10 cellular contexts compared by ENCODE assay signal in the genomic region with DNA sequence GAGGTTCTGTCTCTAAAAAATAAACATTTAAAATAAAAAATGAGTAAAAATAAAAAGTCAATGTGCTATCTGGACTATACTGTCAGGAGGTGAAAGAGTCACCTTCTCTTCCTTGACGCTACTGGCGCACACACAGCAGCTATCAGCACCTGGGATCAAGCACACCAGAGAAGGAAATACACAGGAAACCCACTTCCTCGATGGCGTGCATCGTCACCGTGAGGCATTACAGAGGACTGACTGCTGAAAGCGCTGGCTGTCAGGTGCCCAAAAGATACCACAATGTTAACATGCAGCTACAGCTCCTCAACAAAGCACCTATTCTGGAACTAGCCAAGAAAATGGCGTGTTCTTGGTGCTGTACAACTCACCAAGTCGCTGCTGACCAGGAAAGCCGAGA. TPM values are rescaled to one million over a fixed set of nuclear protein-coding genes. Genes with fewer than 3 reads are reported as not detected.
DNase-seq lines count a peak whose midpoint lies in the region; ATAC-seq and TF ChIP-seq lines count a peak whose summit lies in the region.
"Had no signal": no experiment of that assay in that cellular context is flagged by ENCODE, and none has a peak within 500 bp of the region (broad histone marks: within the 10 kb centered on the region; RNA-seq: fewer than 3 reads in every experiment).

No MANE protein-coding gene starts in this region.

- peak overlapping the region in 2 of 3 experiments; percentile 27 to 50 for H3K4me3 Mint-ChIP-seq in nephron

- DNase-seq in left cardiac atrium (no peak), cardiac septum (ENCODE audit: low spot score) (no peak), upper lobe of right lung (no peak), GM23248 (no peak)
- peak; percentile 73 for DNase-seq in activated naive CD4-positive, alpha-beta T cell treated with Interleukin-2 at 50 U/mL for 16 hours
- DNase-seq: NCI-H2107, WERI-Rb-1 had no signal

- H3K27ac ChIP-seq in upper lobe of right lung, result peak overlapping the region; percentile 52
- no peak overlapping the region for H3K27ac ChIP-seq in GM23248
- H3K27ac ChIP-seq: WERI-Rb-1 had no signal

- H3K4me3 ChIP-seq in upper lobe of right lung (no peak overlapping the region), GM23248 (no peak overlapping the region)

- no peak overlapping the region for H2AFZ ChIP-seq in GM23248

- peaks cover 95% of the 10 kb centered on the region for H3K79me2 ChIP-seq in GM23248 (ENCODE audit: insufficient read depth)

- H3K9me3 ChIP-seq in upper lobe of right lung, result no peaks in the 10 kb centered on the region
- H3K9me3 ChIP-seq in GM23248 (ENCODE audit: low read depth), result no peaks in the 10 kb centered on the region

- H3K27me3 ChIP-seq in upper lobe of right lung (no peaks in the 10 kb centered on the region), GM23248 (replicated peaks; ENCODE audit: insufficient read depth) (no peaks in the 10 kb centered on the region)

- in situ Hi-C loops in GM23248 (cut with MboI), result no loop called here

- peaks cover 56% of the 10 kb centered on the region for H3K36me3 Mint-ChIP-seq in nephron (ENCODE audit: low read depth)

- H3K9me3 Mint-ChIP-seq in nephron, result no peaks in the 10 kb centered on the region

- H3K9me2 ChIP-seq in GM23248 (ENCODE audit: insufficient read depth), result no peaks in the 10 kb centered on the region

- H4K20me1 ChIP-seq in GM23248 (ENCODE audit: insufficient read depth), result no peaks in the 10 kb centered on the region

- 96 to 97% methylated on average over 10 of the region's 10 CpGs for WGBS in GM23248 (ENCODE audit: low coverage in 1 of 2, low lambda C conversion rate in 2 of 2, missing lambda C conversion rate in 2 of 2), 2 experiments

- H3K9ac ChIP-seq in GM23248, result no peak overlapping the region

- H3F3A ChIP-seq in GM23248 (ENCODE audit: insufficient read depth), result no peaks in the 10 kb centered on the region

- no peak for TF ChIP-seq CTCF in nephron (IDR thresholded peaks at IDR 0.05; ENCODE audit: unreplicated experiment in 3 of 3)
- TF ChIP-seq CTCF in upper lobe of right lung (IDR thresholded peaks at IDR 0.05), result no peak

- ATAC-seq in left cardiac atrium, result peak; percentile 24 to 70
- no peak for ATAC-seq in upper lobe of right lung
- no peak for ATAC-seq in HG02678 (IDR thresholded peaks at IDR 0.05; ENCODE audit: unreplicated experiment)
- ATAC-seq in GM18519 (IDR thresholded peaks at IDR 0.05; ENCODE audit: low FRiP score, unreplicated experiment), result no peak

- H3K36me3 ChIP-seq in upper lobe of right lung (peaks cover 83% of the 10 kb centered on the region), GM23248 (ENCODE audit: low read depth) (peaks cover 50% of the 10 kb centered on the region)

- peaks cover 10% of the 10 kb centered on the region for H3K4me1 Mint-ChIP-seq in nephron

- intact Hi-C loops in left cardiac atrium (cut with DNase I), result no loop called here
- intact Hi-C loops in cardiac septum (cut with DNase I), result no loop called here
- intact Hi-C loops in upper lobe of right lung (cut with DNase I), result no loop called here

- no peaks in the 10 kb centered on the region for H3K27me3 Mint-ChIP-seq in nephron (ENCODE audit: low read depth)

- no peak overlapping the region for H3K27ac Mint-ChIP-seq in nephron

- H3K4me2 ChIP-seq in GM23248 (ENCODE audit: unreplicated experiment), result no peak overlapping the region

- H3K4me1 ChIP-seq in upper lobe of right lung (peaks cover 32% of the 10 kb centered on the region), GM23248 (ENCODE audit: insufficient read depth) (peaks cover 10% of the 10 kb centered on the region)

RNA-seq across cellular contexts. Expression of gene SLC35E1, which starts 6.1 kb away (rescaled TPM):
- total RNA-seq in left cardiac atrium (10 to 100 TPM; 27.3 to 28.1 TPM), cardiac septum (26.7 TPM), upper lobe of right lung (51.2 TPM)
- 39.7 and 43.2 TPM in 2 replicates for total RNA-seq in GM23248 (2014; rRNA removed; shearing (Covaris generic))
- polyA plus RNA-seq in GM23248 (2016; fragmentation: Nextera tagmentation; extraction: Ambion mirVana), result 35.7 and 38.8 TPM in 2 replicates

RNA-seq across cellular contexts. Expression of gene CHERP, which starts 23.9 kb away (rescaled TPM):
- total RNA-seq in left cardiac atrium (10 to 100 TPM; 20.1 to 25.4 TPM), cardiac septum (23.7 TPM), upper lobe of right lung (41.9 TPM)
- 1.4 and 2.9 TPM in 2 replicates for total RNA-seq in GM23248 (2014; rRNA removed; shearing (Covaris generic))
- 16.8 and 20.5 TPM in 2 replicates for polyA plus RNA-seq in GM23248 (2016; fragmentation: Nextera tagmentation; extraction: Ambion mirVana)

Comparison
In these comparisons a context has a peak if more than half of its experiments do, and no peak if none do; other contexts are left out.
1. ATAC-seq: peak in left cardiac atrium (2 of 2); none in upper lobe of right lung (single experiment), HG02678 (single experiment) and GM18519 (single experiment).